ENCODE assay signal across 12 cellular contexts in genomic region chr21:17693801-17694200, GRCh38.
"Had no signal": no experiment of that assay in that cellular context is flagged by ENCODE, and none has a peak within 500 bp of the region (broad histone marks: within the 10 kb centered on the region; RNA-seq: fewer than 3 reads in every experiment).

No MANE protein-coding gene starts in this region.

- H3K27ac ChIP-seq: cardiac muscle cell, esophagus squamous epithelium, heart left ventricle, tibial artery, vagina had no signal

- H3K27me3 ChIP-seq: cardiac muscle cell, esophagus squamous epithelium, heart left ventricle, vagina had no signal

- H3K9me3 ChIP-seq: esophagus squamous epithelium, heart left ventricle, tibial artery, vagina had no signal

- H3K4me3 ChIP-seq: cardiac muscle cell, esophagus squamous epithelium, heart left ventricle, smooth muscle cell, tibial artery, vagina had no signal

- H3K36me3 ChIP-seq: cardiac muscle cell, esophagus squamous epithelium, heart left ventricle, tibial artery, vagina had no signal

- H3K4me2 ChIP-seq: smooth muscle cell had no signal

- H3K4me1 ChIP-seq: tibial artery had no signal

- H3K4me3 Mint-ChIP-seq: naive B cell; stimulated activated effector memory CD8-positive, alpha-beta T cell treated with anti-CD3 and anti-CD28 coated beads, Interleukin-12 subunit alpha, Interleukin-12 subunit beta, amount 100 ng/mL, for 72 hours had no signal

- DNase-seq: activated CD4-positive, alpha-beta T cell treated with anti-CD3 and anti-CD28 coated beads for 48 hours; activated T-cell treated with anti-CD3 and anti-CD28 coated beads, Interleukin-2, amount 50 U/mL, for 48 hours; esophagus squamous epithelium; foreskin melanocyte; heart left ventricle; naive B cell; T-helper 9 cell; tibial artery had no signal

- H3K27ac Mint-ChIP-seq: stimulated activated effector memory CD8-positive, alpha-beta T cell treated with anti-CD3 and anti-CD28 coated beads, Interleukin-12 subunit alpha, Interleukin-12 subunit beta, amount 100 ng/mL, for 72 hours had no signal

- H3K36me3 Mint-ChIP-seq: stimulated activated effector memory CD8-positive, alpha-beta T cell treated with anti-CD3 and anti-CD28 coated beads, Interleukin-12 subunit alpha, Interleukin-12 subunit beta, amount 100 ng/mL, for 72 hours had no signal
